ENCODE assay signal across 13 cellular contexts in genomic region chr10:70849582-70850016, GRCh38. TPM values are rescaled to one million over a fixed set of nuclear protein-coding genes. Genes with fewer than 3 reads are reported as not detected.
DNase-seq lines count a peak whose midpoint lies in the region; ATAC-seq and TF ChIP-seq lines count a peak whose summit lies in the region.
"Had no signal": no experiment of that assay in that cellular context is flagged by ENCODE, and none has a peak within 500 bp of the region (broad histone marks: within the 10 kb centered on the region; RNA-seq: fewer than 3 reads in every experiment).

No MANE protein-coding gene starts in this region.

- H3K4me3 ChIP-seq in PC-9 (no peak overlapping the region), osteoblast (ENCODE audit: insufficient read depth, low read length) (no peak overlapping the region)

- intact Hi-C loops in PC-9 (cut with micrococcal nuclease; ENCODE audit: unreplicated experiment) = loop anchor here (1.0 kb wide), 1 partner anchor 18 kb away; no protein-coding TSS in a partner anchor
- intact Hi-C loops in activated CD4-positive, alpha-beta T cell treated with anti-CD3 and anti-CD28 coated beads for 36 hours (cut with DNase I, micrococcal nuclease) = no loop called here

- CTCF ChIA-PET in PC-9 (lab: Charles Lee) = interaction anchor here (0.7 kb wide), 1 partner anchor 9 kb away, joined by 3 read pairs; no protein-coding TSS in a partner anchor
- CTCF ChIA-PET in activated CD8-positive, alpha-beta T cell treated with anti-CD3 and anti-CD28 coated beads, Interleukin-2, amount 10 ng/mL, durations not matched to agents 7 days and 5 days (lab: Charles Lee) = no interaction called here
- CTCF ChIA-PET in activated CD4-positive, alpha-beta T cell treated with anti-CD3 and anti-CD28 coated beads for 36 hours (lab: Charles Lee) = no interaction called here

- no peak for TF ChIP-seq CTCF in PC-9 (conservative IDR thresholded peaks at IDR 0.05)
- TF ChIP-seq CTCF in osteoblast (IDR thresholded peaks at IDR 0.05; ENCODE audit: extremely low read depth, low read depth, low read length) = no peak

- peaks cover 30% of the 10 kb centered on the region for H3K36me3 ChIP-seq in PC-9 (ENCODE audit: low read depth)
- peaks cover 8% of the 10 kb centered on the region for H3K36me3 ChIP-seq in osteoblast (ENCODE audit: insufficient read depth, low read length)

- peaks cover 50% of the 10 kb centered on the region for H3F3A ChIP-seq in PC-9 (ENCODE audit: insufficient read depth, low read depth)

- 0 out of 2 replicates have a peak, but pooled peaks cover 3% of the 10 kb centered on the region for H4K20me1 ChIP-seq in PC-9 (ENCODE audit: insufficient read depth)
- H4K20me1 ChIP-seq in osteoblast (ENCODE audit: insufficient read depth, low read length) = no peaks in the 10 kb centered on the region

- no peak overlapping the region for H2AFZ ChIP-seq in PC-9
- no peak overlapping the region for H2AFZ ChIP-seq in osteoblast (ENCODE audit: low read length)

- DNase-seq in GM04503 (ENCODE audit: low read depth) = peak; percentile 67
- peak; percentile 40 to 85 for DNase-seq in PC-9
- peak; percentile 25 for DNase-seq in epidermal melanocyte (ENCODE audit: insufficient read length, low spot score)
- peak; percentile 56 for DNase-seq in osteoblast (ENCODE audit: insufficient read length, low spot score, missing footprints)
- no peak for DNase-seq in activated CD8-positive, alpha-beta T cell treated with anti-CD3 and anti-CD28 coated beads, Interleukin-2, amount 10 ng/mL, durations not matched to agents 7 days and 5 days
- no peak for DNase-seq in activated CD4-positive, alpha-beta T cell treated with anti-CD3 and anti-CD28 coated beads for 36 hours
- DNase-seq in NK-92 treated with Interleukin-12 subunit alpha and Interleukin-12 subunit beta, amount 100 ng/mL, for 24 hours (lab: John Stamatoyannopoulos, UW) = no peak
- no peak for DNase-seq in D341Med (ENCODE audit: low spot score)
- DNase-seq: DMS 273 treated with DMSO at 0.1 percent for 48 hours; natural killer cell; NCI-H748 treated with DMSO at 0.1 percent for 48 hours; stimulated activated CD4-positive, alpha-beta T cell treated with anti-CD3 and anti-CD28 coated beads, Interleukin-12 subunit alpha, Interleukin-12 subunit beta, amount 100 ng/mL, for 4 hours had no signal

- POLR2A ChIA-PET in PC-9 (lab: Charles Lee; ENCODE audit: unreplicated experiment) = interaction anchor here (0.7 to 0.9 kb wide), 2 partner anchors 33 to 368 kb away, joined by 3 to 4 read pairs; no protein-coding TSS in a partner anchor
- POLR2A ChIA-PET in activated CD8-positive, alpha-beta T cell treated with anti-CD3 and anti-CD28 coated beads, Interleukin-2, amount 10 ng/mL, durations not matched to agents 7 days and 5 days (lab: Charles Lee) = no interaction called here
- POLR2A ChIA-PET in activated CD4-positive, alpha-beta T cell treated with anti-CD3 and anti-CD28 coated beads for 36 hours (lab: Charles Lee) = no interaction called here

- H3K4me1 ChIP-seq in PC-9 (replicated peaks; ENCODE audit: insufficient read depth) (peaks cover 60% of the 10 kb centered on the region), osteoblast (ENCODE audit: insufficient read depth, low read length) (peaks cover 27% of the 10 kb centered on the region)

- no peaks in the 10 kb centered on the region for H3K9me2 ChIP-seq in PC-9 (ENCODE audit: insufficient read depth)

- no peaks in the 10 kb centered on the region for H3K9me3 Mint-ChIP-seq in activated CD8-positive, alpha-beta T cell treated with anti-CD3 and anti-CD28 coated beads, Interleukin-2, amount 10 ng/mL, durations not matched to agents 7 days and 5 days (ENCODE audit: insufficient read depth)
- no peaks in the 10 kb centered on the region for H3K9me3 Mint-ChIP-seq in activated CD4-positive, alpha-beta T cell treated with anti-CD3 and anti-CD28 coated beads for 36 hours (ENCODE audit: low read depth)
- H3K9me3 Mint-ChIP-seq: activated naive CD4-positive, alpha-beta T cell treated with anti-CD3 and anti-CD28 coated beads, Interleukin-2, amount 50 U/mL, for 72 hours; natural killer cell had no signal

- peaks cover 7% of the 10 kb centered on the region for H3K36me3 Mint-ChIP-seq in activated CD8-positive, alpha-beta T cell treated with anti-CD3 and anti-CD28 coated beads, Interleukin-2, amount 10 ng/mL, durations not matched to agents 7 days and 5 days (ENCODE audit: low read depth)
- H3K36me3 Mint-ChIP-seq in activated CD4-positive, alpha-beta T cell treated with anti-CD3 and anti-CD28 coated beads for 36 hours (ENCODE audit: low read depth) = peaks cover 41% of the 10 kb centered on the region

- peak overlapping the region; percentile 68 for H3K27ac ChIP-seq in PC-9
- H3K27ac ChIP-seq in osteoblast (ENCODE audit: low read depth, low read length) = peak overlapping the region; percentile 64

- H3K9me3 ChIP-seq in PC-9 (ENCODE audit: insufficient read depth, low read depth) (no peaks in the 10 kb centered on the region), osteoblast (ENCODE audit: low read depth, low read length) (no peaks in the 10 kb centered on the region)

- peaks cover 5% of the 10 kb centered on the region for H3K4me1 Mint-ChIP-seq in activated CD8-positive, alpha-beta T cell treated with anti-CD3 and anti-CD28 coated beads, Interleukin-2, amount 10 ng/mL, durations not matched to agents 7 days and 5 days (ENCODE audit: low read depth)
- peaks cover 42% of the 10 kb centered on the region for H3K4me1 Mint-ChIP-seq in activated CD4-positive, alpha-beta T cell treated with anti-CD3 and anti-CD28 coated beads for 36 hours

- H3K4me3 Mint-ChIP-seq in activated CD8-positive, alpha-beta T cell treated with anti-CD3 and anti-CD28 coated beads, Interleukin-2, amount 10 ng/mL, durations not matched to agents 7 days and 5 days = no peak overlapping the region
- no peak overlapping the region for H3K4me3 Mint-ChIP-seq in activated CD4-positive, alpha-beta T cell treated with anti-CD3 and anti-CD28 coated beads for 36 hours
- H3K4me3 Mint-ChIP-seq: natural killer cell had no signal

- no peaks in the 10 kb centered on the region for H3K27me3 Mint-ChIP-seq in activated CD8-positive, alpha-beta T cell treated with anti-CD3 and anti-CD28 coated beads, Interleukin-2, amount 10 ng/mL, durations not matched to agents 7 days and 5 days (ENCODE audit: low read depth)
- H3K27me3 Mint-ChIP-seq in activated CD4-positive, alpha-beta T cell treated with anti-CD3 and anti-CD28 coated beads for 36 hours = no peaks in the 10 kb centered on the region

- H3K27me3 ChIP-seq in PC-9 (ENCODE audit: insufficient read depth, low read depth) = no peaks in the 10 kb centered on the region
- H3K27me3 ChIP-seq in osteoblast (ENCODE audit: insufficient read depth, low read length) = no peaks in the 10 kb centered on the region

- H3K4me2 ChIP-seq in PC-9 (peak overlapping the region; percentile 52), osteoblast (ENCODE audit: insufficient read depth, low read length) (peak overlapping the region; percentile 39)

- H3K79me2 ChIP-seq in PC-9 (ENCODE audit: low read depth) (peaks cover 31% of the 10 kb centered on the region), osteoblast (ENCODE audit: insufficient read depth, low read length) (peaks cover 2% of the 10 kb centered on the region)

- no peak for ATAC-seq in activated CD8-positive, alpha-beta T cell treated with anti-CD3 and anti-CD28 coated beads, Interleukin-2, amount 10 ng/mL, durations not matched to agents 7 days and 5 days
- no peak for ATAC-seq in activated CD4-positive, alpha-beta T cell treated with anti-CD3 and anti-CD28 coated beads for 36 hours
- ATAC-seq: activated naive CD4-positive, alpha-beta T cell treated with anti-CD3 and anti-CD28 coated beads, Interleukin-2, amount 50 U/mL, for 72 hours; natural killer cell had no signal

- H3K27ac Mint-ChIP-seq in activated CD8-positive, alpha-beta T cell treated with anti-CD3 and anti-CD28 coated beads, Interleukin-2, amount 10 ng/mL, durations not matched to agents 7 days and 5 days = no peak overlapping the region
- no peak overlapping the region for H3K27ac Mint-ChIP-seq in activated CD4-positive, alpha-beta T cell treated with anti-CD3 and anti-CD28 coated beads for 36 hours
- H3K27ac Mint-ChIP-seq: activated naive CD4-positive, alpha-beta T cell treated with anti-CD3 and anti-CD28 coated beads, Interleukin-2, amount 50 U/mL, for 72 hours; natural killer cell had no signal

- BruUV-seq in PC-9 (replicated peaks; lab: Mats Ljungman, UMichigan) = no TSS peak

RNA-seq across cellular contexts. Expression of gene SGPL1, which starts 33.9 kb away (rescaled TPM):
- 96.9 and 141 TPM in 2 replicates for total RNA-seq in PC-9 (2021)
- 46.6 and 47.4 TPM in 2 replicates for total RNA-seq in osteoblast
- 10 to 100 TPM; 22.2 to 28.0 TPM for total RNA-seq in activated CD8-positive, alpha-beta T cell treated with anti-CD3 and anti-CD28 coated beads, Interleukin-2, amount 10 ng/mL, durations not matched to agents 7 days and 5 days
- 10 to 100 TPM; 33.7 to 48.7 TPM for total RNA-seq in activated CD4-positive, alpha-beta T cell treated with anti-CD3 and anti-CD28 coated beads for 36 hours

RNA-seq across cellular contexts. Expression of gene PCBD1, which starts 38.8 kb away (rescaled TPM):
- 128 and 164 TPM in 2 replicates for total RNA-seq in PC-9 (2021)
- 19.9 and 21.8 TPM in 2 replicates for total RNA-seq in osteoblast
- total RNA-seq in activated CD8-positive, alpha-beta T cell treated with anti-CD3 and anti-CD28 coated beads, Interleukin-2, amount 10 ng/mL, durations not matched to agents 7 days and 5 days = 10 to 100 TPM; 28.6 to 31.7 TPM
- 10 to 100 TPM; 40.1 to 47.6 TPM for total RNA-seq in activated CD4-positive, alpha-beta T cell treated with anti-CD3 and anti-CD28 coated beads for 36 hours

Comparison
In these comparisons a context has a peak if more than half of its experiments do, and no peak if none do; other contexts are left out.
1. DNase-seq: peak in GM04503 (single experiment), PC-9 (2 of 2), epidermal melanocyte (single experiment) and osteoblast (single experiment); none in activated CD8-positive, alpha-beta T cell treated with anti-CD3 and anti-CD28 coated beads, Interleukin-2, amount 10 ng/mL, durations not matched to agents 7 days and 5 days (single experiment), activated CD4-positive, alpha-beta T cell treated with anti-CD3 and anti-CD28 coated beads for 36 hours (single experiment), NK-92 treated with Interleukin-12 subunit alpha and Interleukin-12 subunit beta, amount 100 ng/mL, for 24 hours (single experiment) and D341Med (single experiment).